Comparison of ENCODE assay signal across 31 cellular contexts in genomic region chr10:16609195-16609594, GRCh38.
A peak's percentile ranks its signal among the peaks of the same experiment; 100 is the strongest.
DNase-seq lines count a peak whose midpoint lies in the region; FAIRE-seq and TF ChIP-seq lines count a peak whose summit lies in the region.
"Had no signal": no experiment of that assay in that cellular context is flagged by ENCODE, and none has a peak within 500 bp of the region (broad histone marks: within the 10 kb centered on the region; RNA-seq: fewer than 3 reads in every experiment).

No MANE protein-coding gene starts in this region.

- H3K27ac Mint-ChIP-seq in chondrocyte (ENCODE audit: unreplicated experiment) = no peak overlapping the region
- H3K27ac Mint-ChIP-seq: B cell; CD14-positive monocyte; CD4-positive, alpha-beta memory T cell; CD4-positive, alpha-beta T cell; CD8-positive, alpha-beta memory T cell; CD8-positive, alpha-beta T cell had no signal

- no peaks in the 10 kb centered on the region for H3K27me3 Mint-ChIP-seq in chondrocyte (ENCODE audit: low read depth)
- H3K27me3 Mint-ChIP-seq: B cell; CD4-positive, alpha-beta memory T cell; CD4-positive, alpha-beta T cell; CD4-positive, CD25-positive, alpha-beta regulatory T cell; CD8-positive, alpha-beta memory T cell had no signal

- no peaks in the 10 kb centered on the region for H3K9me3 Mint-ChIP-seq in chondrocyte (ENCODE audit: low read depth)
- H3K9me3 Mint-ChIP-seq: CD8-positive, alpha-beta memory T cell; CD8-positive, alpha-beta T cell had no signal

- no peaks in the 10 kb centered on the region for H3K4me1 Mint-ChIP-seq in chondrocyte (ENCODE audit: low read depth)
- H3K4me1 Mint-ChIP-seq: B cell; CD14-positive monocyte; CD4-positive, alpha-beta memory T cell; CD4-positive, CD25-positive, alpha-beta regulatory T cell; CD8-positive, alpha-beta memory T cell had no signal

- FAIRE-seq in HTR-8/SVneo (lab: Jason Lieb, UNC) = peak; percentile 28
- FAIRE-seq: A204.1, A549, D721Med had no signal

- H3K36me3 Mint-ChIP-seq in chondrocyte (ENCODE audit: low read depth) = no peaks in the 10 kb centered on the region

- TF ChIP-seq CTCF in chondrocyte (IDR thresholded peaks at IDR 0.05) = no peak

- no peak overlapping the region for H3K4me3 Mint-ChIP-seq in chondrocyte (ENCODE audit: unreplicated experiment)
- H3K4me3 Mint-ChIP-seq: B cell; CD14-positive monocyte; CD4-positive, alpha-beta memory T cell; CD4-positive, alpha-beta T cell; CD4-positive, CD25-positive, alpha-beta regulatory T cell; CD8-positive, alpha-beta memory T cell; CD8-positive, alpha-beta T cell had no signal

- DNase-seq in HTR-8/SVneo (ENCODE audit: insufficient read length, low spot score) (no peak), chondrocyte (ENCODE audit: low spot score) (peak; percentile 30), middle frontal gyrus (ENCODE audit: extremely low spot score, low spot score) (peak; percentile 40), NCI-H1048 (lab: John Stamatoyannopoulos, UW) (no peak), NCI-H1092 treated with DMSO at 0.1 percent for 48 hours (lab: John Stamatoyannopoulos, UW) (no peak), nucleus accumbens (lab: John Stamatoyannopoulos, UW) (no peak)
- DNase-seq: 8988T; ACHN; AML-193; BE2C; C1 segment of cervical spinal cord; Caco-2; Calu3; CD4-positive, alpha-beta memory T cell; CD4-positive, alpha-beta T cell; CD4-positive, CD25-positive, alpha-beta regulatory T cell; CD8-positive, alpha-beta memory T cell; CD8-positive, alpha-beta T cell; COR-L47; DMS 273 treated with DMSO at 0.1 percent for 48 hours; DMS153; DMS53; DMS79; DMS79 treated with DMSO at 0.1 percent for 48 hours; DND-41; EL had no signal

Comparison
In these comparisons a context has a peak if more than half of its experiments do, and no peak if none do; other contexts are left out.
1. DNase-seq: peak in chondrocyte (single experiment) and middle frontal gyrus (single experiment); none in HTR-8/SVneo (single experiment), NCI-H1048 (single experiment), NCI-H1092 treated with DMSO at 0.1 percent for 48 hours (single experiment) and nucleus accumbens (0 of 56).